36 cellular contexts compared by ENCODE assay signal in genomic region chr4:181562399-181562798, GRCh38.
"Had no signal": no experiment of that assay in that cellular context is flagged by ENCODE, and none has a peak within 500 bp of the region (broad histone marks: within the 10 kb centered on the region; RNA-seq: fewer than 3 reads in every experiment).

No MANE protein-coding gene starts in this region.

- H3K9ac ChIP-seq: KMS-11 had no signal

- DNase-seq: Karpas-422, Kasumi-1, MG63, MM.1S, MV-4-11, NCI-H1048, NCI-H1092, NCI-H1092 treated with DMSO at 0.1 percent for 48 hours, NCI-H1105, NCI-H1105 treated with DMSO at 0.1 percent for 48 hours, NCI-H1417, NCI-H1417 treated with DMSO at 0.1 percent for 48 hours, NCI-H1436, NCI-H1436 treated with DMSO at 0.1 percent for 48 hours, NCI-H146, NCI-H1694, NCI-H1694 treated with DMSO at 0.1 percent for 48 hours, NCI-H187, NCI-H187 treated with DMSO at 0.1 percent for 48 hours, NCI-H1930, NCI-H2029, NCI-H2029 treated with DMSO at 0.1 percent for 48 hours, NCI-H2081, NCI-H2081 treated with DMSO at 0.1 percent for 48 hours, NCI-H2107, NCI-H2171, NCI-H2171 treated with DMSO at 0.1 percent for 48 hours, NCI-H2227 treated with DMSO at 0.1 percent for 48 hours, NCI-H226, NCI-H345, NCI-H446, NCI-H446 treated with DMSO at 0.1 percent for 48 hours, NCI-H510A, NCI-H510A treated with DMSO at 0.1 percent for 48 hours, NCI-H524 had no signal

- H3K36me3 ChIP-seq: MG63 had no signal

- H3K9me3 ChIP-seq: MG63 had no signal

- H3K4me2 ChIP-seq: KMS-11 had no signal

- H3K4me3 ChIP-seq: MG63 had no signal

- H3K27me3 ChIP-seq: MG63 had no signal

- H3K27ac ChIP-seq: KMS-11 had no signal
